ENCODE assay signal across 1 cellular context in the genomic region with DNA sequence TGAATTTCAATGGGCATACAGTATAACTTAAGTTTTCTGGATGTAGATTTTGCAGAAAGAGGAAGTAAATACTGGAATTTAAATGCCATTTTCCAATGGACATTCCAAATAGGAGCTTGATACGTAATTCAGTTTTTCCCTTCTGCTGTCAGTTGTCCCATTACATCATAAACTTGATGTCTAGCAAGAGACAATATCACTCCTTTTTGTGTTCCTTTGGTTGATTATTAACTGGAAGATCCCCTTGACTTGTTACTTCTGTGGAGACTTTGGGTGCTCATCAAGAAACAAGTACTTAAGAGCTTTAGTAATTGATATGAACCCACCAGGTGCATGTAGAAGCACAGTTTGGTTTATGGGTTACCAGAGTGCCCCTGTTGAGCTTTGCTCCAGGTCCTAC.
TF ChIP-seq lines count a peak whose summit lies in the region.

No MANE protein-coding gene starts in this region.

TF ChIP-seq in HepG2, 621 proteins besides CTCF, POLR2A, EP300 and RAD21 (continued from another document):
- TF ChIP-seq, protein P1, sequence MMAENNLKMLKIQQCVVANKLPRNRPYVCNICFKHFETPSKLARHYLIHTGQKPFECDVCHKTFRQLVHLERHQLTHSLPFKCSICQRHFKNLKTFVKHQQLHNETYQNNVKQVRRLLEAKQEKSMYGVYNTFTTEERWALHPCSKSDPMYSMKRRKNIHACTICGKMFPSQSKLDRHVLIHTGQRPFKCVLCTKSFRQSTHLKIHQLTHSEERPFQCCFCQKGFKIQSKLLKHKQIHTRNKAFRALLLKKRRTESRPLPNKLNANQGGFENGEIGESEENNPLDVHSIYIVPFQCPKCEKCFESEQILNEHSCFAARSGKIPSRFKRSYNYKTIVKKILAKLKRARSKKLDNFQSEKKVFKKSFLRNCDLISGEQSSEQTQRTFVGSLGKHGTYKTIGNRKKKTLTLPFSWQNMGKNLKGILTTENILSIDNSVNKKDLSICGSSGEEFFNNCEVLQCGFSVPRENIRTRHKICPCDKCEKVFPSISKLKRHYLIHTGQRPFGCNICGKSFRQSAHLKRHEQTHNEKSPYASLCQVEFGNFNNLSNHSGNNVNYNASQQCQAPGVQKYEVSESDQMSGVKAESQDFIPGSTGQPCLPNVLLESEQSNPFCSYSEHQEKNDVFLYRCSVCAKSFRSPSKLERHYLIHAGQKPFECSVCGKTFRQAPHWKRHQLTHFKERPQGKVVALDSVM (CRISPR knock-in tag; IDR thresholded peaks at IDR 0.05) = no peak
- TF ChIP-seq TARDBP (CRISPR knock-in tag; IDR thresholded peaks at IDR 0.05) = no peak
- no peak for TF ChIP-seq ZNF619 (CRISPR knock-in tag; IDR thresholded peaks at IDR 0.05)
- no peak for TF ChIP-seq ERF (CRISPR knock-in tag; IDR thresholded peaks at IDR 0.05)
- no peak for TF ChIP-seq ZNF737 (CRISPR knock-in tag; IDR thresholded peaks at IDR 0.05; ENCODE audit: borderline replicate concordance)
